In the genomic region with DNA sequence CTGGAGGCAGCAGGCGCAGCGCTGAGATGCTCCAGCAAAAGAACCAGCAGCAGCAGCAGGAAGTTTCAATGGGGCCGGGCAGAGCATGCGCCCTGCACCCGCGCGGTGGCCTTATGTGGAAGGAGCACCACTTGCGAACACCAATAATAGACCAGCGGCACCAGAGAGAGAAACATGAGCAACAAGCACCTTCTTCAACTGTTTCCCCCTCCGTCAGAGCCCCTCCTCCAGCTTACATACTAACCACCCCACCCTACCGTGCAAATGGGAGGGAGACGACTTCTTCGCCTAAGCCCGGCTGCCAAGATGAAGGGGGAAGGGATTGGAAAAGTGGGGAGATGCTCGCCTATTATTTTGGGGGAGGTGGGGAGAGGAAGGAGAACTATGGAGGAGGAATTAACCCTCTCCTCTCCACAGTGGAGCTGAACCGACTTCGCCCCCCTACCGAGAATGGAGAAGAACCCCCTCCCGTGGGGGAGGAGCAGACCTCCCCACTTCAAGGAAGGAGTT, we compare ENCODE assay signal across 1 cellular context.
A peak's percentile ranks its signal among the peaks of the same experiment; 100 is the strongest.
TF ChIP-seq lines count a peak whose summit lies in the region.

No MANE protein-coding gene starts in this region.

TF ChIP-seq in HEK293, 187 proteins besides CTCF, POLR2A, EP300 and RAD21 (continued from another document and continues in another):
- TF ChIP-seq, protein P1, sequence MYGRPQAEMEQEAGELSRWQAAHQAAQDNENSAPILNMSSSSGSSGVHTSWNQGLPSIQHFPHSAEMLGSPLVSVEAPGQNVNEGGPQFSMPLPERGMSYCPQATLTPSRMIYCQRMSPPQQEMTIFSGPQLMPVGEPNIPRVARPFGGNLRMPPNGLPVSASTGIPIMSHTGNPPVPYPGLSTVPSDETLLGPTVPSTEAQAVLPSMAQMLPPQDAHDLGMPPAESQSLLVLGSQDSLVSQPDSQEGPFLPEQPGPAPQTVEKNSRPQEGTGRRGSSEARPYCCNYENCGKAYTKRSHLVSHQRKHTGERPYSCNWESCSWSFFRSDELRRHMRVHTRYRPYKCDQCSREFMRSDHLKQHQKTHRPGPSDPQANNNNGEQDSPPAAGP (tag by site-specific recombination; IDR thresholded peaks at IDR 0.05) = peak; percentile 49
- TF ChIP-seq ZNF366 (tag by site-specific recombination; conservative IDR thresholded peaks at IDR 0.05) = peak; percentile 86
- no peak for TF ChIP-seq ZNF132 (tag by site-specific recombination; IDR thresholded peaks at IDR 0.05; ENCODE audit: borderline replicate concordance)
- no peak for TF ChIP-seq ZNF521 (tag by site-specific recombination; IDR thresholded peaks at IDR 0.05)
- no peak; the same call in 1 of the 2 replicates for TF ChIP-seq ZNF302 (tag by site-specific recombination; IDR thresholded peaks at IDR 0.05; ENCODE audit: low read depth)
- no peak for TF ChIP-seq GLI4 (tag by site-specific recombination; IDR thresholded peaks at IDR 0.05)
- peak; percentile 58 for TF ChIP-seq ZNF629 (tag by site-specific recombination; IDR thresholded peaks at IDR 0.05)
- 0 out of 2 replicates have a peak, but pooled peaks have one; percentile 35 for TF ChIP-seq ZNF324 (tag by site-specific recombination; IDR thresholded peaks at IDR 0.05)
- TF ChIP-seq IKZF3 (tag by site-specific recombination; IDR thresholded peaks at IDR 0.05) = no peak; the same call in 1 of the 2 replicates
- TF ChIP-seq KLF10 (tag by site-specific recombination; IDR thresholded peaks at IDR 0.05) = no peak
- TF ChIP-seq RBAK (tag by site-specific recombination; IDR thresholded peaks at IDR 0.05) = no peak
- TF ChIP-seq ZNF692 (tag by site-specific recombination; IDR thresholded peaks at IDR 0.05) = 0 out of 2 replicates have a peak, but pooled peaks have one; percentile 16
- TF ChIP-seq ZNF121 (tag by site-specific recombination; IDR thresholded peaks at IDR 0.05) = no peak
- no peak for TF ChIP-seq ZNF311 (tag by site-specific recombination; IDR thresholded peaks at IDR 0.05; ENCODE audit: borderline replicate concordance)
- TF ChIP-seq PRDM10 (tag by site-specific recombination; IDR thresholded peaks at IDR 0.05) = peak; percentile 88
- peak; percentile 69; the same call in 1 of the 2 replicates for TF ChIP-seq KLF8 (tag by site-specific recombination; IDR thresholded peaks at IDR 0.05)
- peak; percentile 36 for TF ChIP-seq SP7 (tag by site-specific recombination; IDR thresholded peaks at IDR 0.05)
- TF ChIP-seq ZNF248 (tag by site-specific recombination; IDR thresholded peaks at IDR 0.05) = no peak
- peak; percentile 63; the same call in 1 of the 2 replicates for TF ChIP-seq WT1 (tag by site-specific recombination; IDR thresholded peaks at IDR 0.05)
- TF ChIP-seq, protein P2, sequence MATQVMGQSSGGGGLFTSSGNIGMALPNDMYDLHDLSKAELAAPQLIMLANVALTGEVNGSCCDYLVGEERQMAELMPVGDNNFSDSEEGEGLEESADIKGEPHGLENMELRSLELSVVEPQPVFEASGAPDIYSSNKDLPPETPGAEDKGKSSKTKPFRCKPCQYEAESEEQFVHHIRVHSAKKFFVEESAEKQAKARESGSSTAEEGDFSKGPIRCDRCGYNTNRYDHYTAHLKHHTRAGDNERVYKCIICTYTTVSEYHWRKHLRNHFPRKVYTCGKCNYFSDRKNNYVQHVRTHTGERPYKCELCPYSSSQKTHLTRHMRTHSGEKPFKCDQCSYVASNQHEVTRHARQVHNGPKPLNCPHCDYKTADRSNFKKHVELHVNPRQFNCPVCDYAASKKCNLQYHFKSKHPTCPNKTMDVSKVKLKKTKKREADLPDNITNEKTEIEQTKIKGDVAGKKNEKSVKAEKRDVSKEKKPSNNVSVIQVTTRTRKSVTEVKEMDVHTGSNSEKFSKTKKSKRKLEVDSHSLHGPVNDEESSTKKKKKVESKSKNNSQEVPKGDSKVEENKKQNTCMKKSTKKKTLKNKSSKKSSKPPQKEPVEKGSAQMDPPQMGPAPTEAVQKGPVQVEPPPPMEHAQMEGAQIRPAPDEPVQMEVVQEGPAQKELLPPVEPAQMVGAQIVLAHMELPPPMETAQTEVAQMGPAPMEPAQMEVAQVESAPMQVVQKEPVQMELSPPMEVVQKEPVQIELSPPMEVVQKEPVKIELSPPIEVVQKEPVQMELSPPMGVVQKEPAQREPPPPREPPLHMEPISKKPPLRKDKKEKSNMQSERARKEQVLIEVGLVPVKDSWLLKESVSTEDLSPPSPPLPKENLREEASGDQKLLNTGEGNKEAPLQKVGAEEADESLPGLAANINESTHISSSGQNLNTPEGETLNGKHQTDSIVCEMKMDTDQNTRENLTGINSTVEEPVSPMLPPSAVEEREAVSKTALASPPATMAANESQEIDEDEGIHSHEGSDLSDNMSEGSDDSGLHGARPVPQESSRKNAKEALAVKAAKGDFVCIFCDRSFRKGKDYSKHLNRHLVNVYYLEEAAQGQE (tag by site-specific recombination; IDR thresholded peaks at IDR 0.05) = 0 out of 2 replicates have a peak, but pooled peaks have one; percentile 19
- TF ChIP-seq PRDM6 (tag by site-specific recombination; IDR thresholded peaks at IDR 0.05) = no peak
- TF ChIP-seq ZNF624 (tag by site-specific recombination; IDR thresholded peaks at IDR 0.05) = no peak
- peak; percentile 27; the same call in 1 of the 2 replicates for TF ChIP-seq ZNF2 (tag by site-specific recombination; IDR thresholded peaks at IDR 0.05)
- no peak for TF ChIP-seq PRDM1 (tag by site-specific recombination; IDR thresholded peaks at IDR 0.05)
- TF ChIP-seq MEIS1 (CRISPR knock-in tag; IDR thresholded peaks at IDR 0.05; ENCODE audit: borderline replicate concordance) = no peak
- no peak for TF ChIP-seq ZNF704 (tag by site-specific recombination; IDR thresholded peaks at IDR 0.05)
- TF ChIP-seq, protein P3, sequence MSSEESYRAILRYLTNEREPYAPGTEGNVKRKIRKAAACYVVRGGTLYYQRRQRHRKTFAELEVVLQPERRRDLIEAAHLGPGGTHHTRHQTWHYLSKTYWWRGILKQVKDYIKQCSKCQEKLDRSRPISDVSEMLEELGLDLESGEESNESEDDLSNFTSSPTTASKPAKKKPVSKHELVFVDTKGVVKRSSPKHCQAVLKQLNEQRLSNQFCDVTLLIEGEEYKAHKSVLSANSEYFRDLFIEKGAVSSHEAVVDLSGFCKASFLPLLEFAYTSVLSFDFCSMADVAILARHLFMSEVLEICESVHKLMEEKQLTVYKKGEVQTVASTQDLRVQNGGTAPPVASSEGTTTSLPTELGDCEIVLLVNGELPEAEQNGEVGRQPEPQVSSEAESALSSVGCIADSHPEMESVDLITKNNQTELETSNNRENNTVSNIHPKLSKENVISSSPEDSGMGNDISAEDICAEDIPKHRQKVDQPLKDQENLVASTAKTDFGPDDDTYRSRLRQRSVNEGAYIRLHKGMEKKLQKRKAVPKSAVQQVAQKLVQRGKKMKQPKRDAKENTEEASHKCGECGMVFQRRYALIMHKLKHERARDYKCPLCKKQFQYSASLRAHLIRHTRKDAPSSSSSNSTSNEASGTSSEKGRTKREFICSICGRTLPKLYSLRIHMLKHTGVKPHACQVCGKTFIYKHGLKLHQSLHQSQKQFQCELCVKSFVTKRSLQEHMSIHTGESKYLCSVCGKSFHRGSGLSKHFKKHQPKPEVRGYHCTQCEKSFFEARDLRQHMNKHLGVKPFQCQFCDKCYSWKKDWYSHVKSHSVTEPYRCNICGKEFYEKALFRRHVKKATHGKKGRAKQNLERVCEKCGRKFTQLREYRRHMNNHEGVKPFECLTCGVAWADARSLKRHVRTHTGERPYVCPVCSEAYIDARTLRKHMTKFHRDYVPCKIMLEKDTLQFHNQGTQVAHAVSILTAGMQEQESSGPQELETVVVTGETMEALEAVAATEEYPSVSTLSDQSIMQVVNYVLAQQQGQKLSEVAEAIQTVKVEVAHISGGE (tag by site-specific recombination; conservative IDR thresholded peaks at IDR 0.05; ENCODE audit: low read depth) = peak; percentile 42
- TF ChIP-seq ZNF26 (tag by site-specific recombination; IDR thresholded peaks at IDR 0.05) = no peak
- no peak for TF ChIP-seq ZNF449 (tag by site-specific recombination; IDR thresholded peaks at IDR 0.05)
- TF ChIP-seq ZNF18 (tag by site-specific recombination; IDR thresholded peaks at IDR 0.05) = no peak; the same call in 1 of the 2 replicates
- 0 out of 2 replicates have a peak, but pooled peaks have one; percentile 26 for TF ChIP-seq ZNF561 (tag by site-specific recombination; IDR thresholded peaks at IDR 0.05; ENCODE audit: borderline replicate concordance)
- TF ChIP-seq ZNF169 (tag by site-specific recombination; IDR thresholded peaks at IDR 0.05) = no peak
